ENCODE assay signal across 2 cellular contexts in the genomic region with DNA sequence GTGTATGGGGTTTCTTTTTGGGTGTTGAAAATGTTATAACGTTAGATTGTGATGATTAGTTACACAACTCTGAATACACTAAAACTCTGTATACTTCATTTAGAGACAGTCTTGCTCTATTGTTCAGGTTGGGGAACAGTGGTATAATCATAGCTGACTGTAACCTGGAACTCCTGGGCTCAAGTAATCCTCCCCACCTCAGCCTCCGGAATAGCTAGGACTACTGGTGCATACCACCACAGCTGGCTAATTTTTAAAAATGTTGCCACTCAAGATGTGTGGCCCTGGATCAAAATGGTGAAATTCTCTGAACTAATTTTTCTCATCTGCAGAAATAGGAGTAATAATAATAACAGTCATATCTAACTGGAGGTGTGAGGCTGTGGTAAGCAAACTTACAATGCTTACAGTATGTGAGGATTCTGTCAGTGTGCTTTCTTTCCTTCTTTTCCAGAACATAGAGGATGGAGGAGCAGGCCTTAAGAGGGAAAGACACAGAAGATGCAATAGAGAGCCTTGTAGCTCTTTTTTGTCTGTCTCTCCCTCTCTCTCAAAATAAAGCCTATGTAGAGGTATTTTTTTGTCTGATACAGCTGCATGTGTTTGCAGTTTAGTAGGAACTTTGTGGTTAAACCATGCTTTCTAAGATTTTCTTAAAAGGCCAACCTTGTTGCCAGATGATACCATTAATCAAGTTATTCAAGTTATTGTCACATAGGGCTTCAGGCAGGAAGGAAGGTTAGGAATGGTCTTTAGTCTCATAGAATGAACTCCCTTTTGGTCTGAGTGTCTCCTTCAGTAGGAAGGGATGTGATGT.
TF ChIP-seq lines count a peak whose summit lies in the region.

No MANE protein-coding gene starts in this region.

TF ChIP-seq in GM12878, 131 proteins besides CTCF, POLR2A, EP300 and RAD21:
- TF ChIP-seq NBN (IDR thresholded peaks at IDR 0.05) (no peak), MXI1 (IDR thresholded peaks at IDR 0.05; ENCODE audit: low read depth, low read length) (no peak), CREB1 (IDR thresholded peaks at IDR 0.05; ENCODE audit: low read depth) (no peak), GATAD2B (conservative IDR thresholded peaks at IDR 0.05; ENCODE audit: low read depth) (no peak), MEF2B (IDR thresholded peaks at IDR 0.05; ENCODE audit: partially characterized antibody, poor library complexity, severe bottlenecking) (no peak), KAT2A (conservative IDR thresholded peaks at IDR 0.05; ENCODE audit: control insufficient read depth, low read depth, low read length) (no peak), RELA (IDR thresholded peaks at IDR 0.05; ENCODE audit: borderline replicate concordance, partially characterized antibody) (no peak), IRF5 (IDR thresholded peaks at IDR 0.05; ENCODE audit: borderline replicate concordance) (no peak), DPF2 (IDR thresholded peaks at IDR 0.05) (no peak), ATF2 (IDR thresholded peaks at IDR 0.05; ENCODE audit: low read length) (no peak), NFXL1 (IDR thresholded peaks at IDR 0.05; ENCODE audit: borderline replicate concordance) (no peak), IRF3 (IDR thresholded peaks at IDR 0.05) (no peak)
- TF ChIP-seq, protein P1, sequence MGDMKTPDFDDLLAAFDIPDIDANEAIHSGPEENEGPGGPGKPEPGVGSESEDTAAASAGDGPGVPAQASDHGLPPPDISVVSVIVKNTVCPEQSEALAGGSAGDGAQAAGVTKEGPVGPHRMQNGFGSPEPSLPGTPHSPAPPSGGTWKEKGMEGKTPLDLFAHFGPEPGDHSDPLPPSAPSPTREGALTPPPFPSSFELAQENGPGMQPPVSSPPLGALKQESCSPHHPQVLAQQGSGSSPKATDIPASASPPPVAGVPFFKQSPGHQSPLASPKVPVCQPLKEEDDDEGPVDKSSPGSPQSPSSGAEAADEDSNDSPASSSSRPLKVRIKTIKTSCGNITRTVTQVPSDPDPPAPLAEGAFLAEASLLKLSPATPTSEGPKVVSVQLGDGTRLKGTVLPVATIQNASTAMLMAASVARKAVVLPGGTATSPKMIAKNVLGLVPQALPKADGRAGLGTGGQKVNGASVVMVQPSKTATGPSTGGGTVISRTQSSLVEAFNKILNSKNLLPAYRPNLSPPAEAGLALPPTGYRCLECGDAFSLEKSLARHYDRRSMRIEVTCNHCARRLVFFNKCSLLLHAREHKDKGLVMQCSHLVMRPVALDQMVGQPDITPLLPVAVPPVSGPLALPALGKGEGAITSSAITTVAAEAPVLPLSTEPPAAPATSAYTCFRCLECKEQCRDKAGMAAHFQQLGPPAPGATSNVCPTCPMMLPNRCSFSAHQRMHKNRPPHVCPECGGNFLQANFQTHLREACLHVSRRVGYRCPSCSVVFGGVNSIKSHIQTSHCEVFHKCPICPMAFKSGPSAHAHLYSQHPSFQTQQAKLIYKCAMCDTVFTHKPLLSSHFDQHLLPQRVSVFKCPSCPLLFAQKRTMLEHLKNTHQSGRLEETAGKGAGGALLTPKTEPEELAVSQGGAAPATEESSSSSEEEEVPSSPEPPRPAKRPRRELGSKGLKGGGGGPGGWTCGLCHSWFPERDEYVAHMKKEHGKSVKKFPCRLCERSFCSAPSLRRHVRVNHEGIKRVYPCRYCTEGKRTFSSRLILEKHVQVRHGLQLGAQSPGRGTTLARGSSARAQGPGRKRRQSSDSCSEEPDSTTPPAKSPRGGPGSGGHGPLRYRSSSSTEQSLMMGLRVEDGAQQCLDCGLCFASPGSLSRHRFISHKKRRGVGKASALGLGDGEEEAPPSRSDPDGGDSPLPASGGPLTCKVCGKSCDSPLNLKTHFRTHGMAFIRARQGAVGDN (IDR thresholded peaks at IDR 0.05) = no peak
- TF ChIP-seq, protein P2, sequence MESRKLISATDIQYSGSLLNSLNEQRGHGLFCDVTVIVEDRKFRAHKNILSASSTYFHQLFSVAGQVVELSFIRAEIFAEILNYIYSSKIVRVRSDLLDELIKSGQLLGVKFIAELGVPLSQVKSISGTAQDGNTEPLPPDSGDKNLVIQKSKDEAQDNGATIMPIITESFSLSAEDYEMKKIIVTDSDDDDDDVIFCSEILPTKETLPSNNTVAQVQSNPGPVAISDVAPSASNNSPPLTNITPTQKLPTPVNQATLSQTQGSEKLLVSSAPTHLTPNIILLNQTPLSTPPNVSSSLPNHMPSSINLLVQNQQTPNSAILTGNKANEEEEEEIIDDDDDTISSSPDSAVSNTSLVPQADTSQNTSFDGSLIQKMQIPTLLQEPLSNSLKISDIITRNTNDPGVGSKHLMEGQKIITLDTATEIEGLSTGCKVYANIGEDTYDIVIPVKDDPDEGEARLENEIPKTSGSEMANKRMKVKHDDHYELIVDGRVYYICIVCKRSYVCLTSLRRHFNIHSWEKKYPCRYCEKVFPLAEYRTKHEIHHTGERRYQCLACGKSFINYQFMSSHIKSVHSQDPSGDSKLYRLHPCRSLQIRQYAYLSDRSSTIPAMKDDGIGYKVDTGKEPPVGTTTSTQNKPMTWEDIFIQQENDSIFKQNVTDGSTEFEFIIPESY (IDR thresholded peaks at IDR 0.05) = no peak

TF ChIP-seq in GM12891, 5 proteins besides CTCF, POLR2A, EP300 and RAD21:
- no peak for TF ChIP-seq PAX5 (IDR thresholded peaks at IDR 0.05; ENCODE audit: insufficient read depth, low read length, severe bottlenecking)
- TF ChIP-seq SPI1 (IDR thresholded peaks at IDR 0.05; ENCODE audit: low read depth, low read length) = no peak
